16 cellular contexts compared by ENCODE assay signal in the genomic region with DNA sequence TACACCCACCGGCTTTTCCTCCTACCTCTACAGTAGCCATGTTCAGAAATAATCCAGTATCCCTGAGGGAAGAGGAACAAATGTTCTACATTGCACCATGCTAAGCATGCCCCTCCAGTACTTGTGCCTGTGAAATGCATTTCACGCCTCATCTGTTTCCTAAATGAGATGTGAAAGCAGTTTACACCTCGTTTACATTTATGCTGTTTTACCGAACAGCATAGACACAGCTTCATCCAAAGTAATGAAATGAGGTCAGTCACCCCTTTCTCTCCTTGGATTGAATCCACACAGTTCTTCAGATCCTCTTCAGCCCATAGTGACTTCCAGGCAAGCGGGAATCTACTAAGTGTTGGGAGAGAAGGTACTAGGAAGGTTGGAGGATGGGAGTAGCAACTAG.
"Had no signal": no experiment of that assay in that cellular context is flagged by ENCODE, and none has a peak within 500 bp of the region (broad histone marks: within the 10 kb centered on the region; RNA-seq: fewer than 3 reads in every experiment).

No MANE protein-coding gene starts in this region.

- H3K4me3 ChIP-seq: gastroesophageal sphincter, psoas muscle, sigmoid colon had no signal

- H3K4me1 ChIP-seq: gastroesophageal sphincter, psoas muscle, sigmoid colon had no signal

- H3K9me3 ChIP-seq: psoas muscle, sigmoid colon had no signal

- H3K27me3 ChIP-seq: brain microvascular endothelial cell, gastroesophageal sphincter, sigmoid colon had no signal

- H3K36me3 ChIP-seq: brain microvascular endothelial cell, gastroesophageal sphincter, sigmoid colon had no signal

- H3K27ac ChIP-seq: brain microvascular endothelial cell, gastroesophageal sphincter, psoas muscle, sigmoid colon had no signal

- DNase-seq: activated CD4-positive, alpha-beta memory T cell treated with anti-CD3 and anti-CD28 coated beads for 36 hours; activated gamma-delta T cell; activated naive CD8-positive, alpha-beta T cell treated with anti-CD3 and anti-CD28 coated beads for 36 hours; activated T-cell treated with anti-CD3 and anti-CD28 coated beads, Interleukin-2, amount 50 U/mL, for 48 hours; brain microvascular endothelial cell; cerebellar nuclear complex; effector memory CD8-positive, alpha-beta T cell; kidney; left ventricle myocardium superior; nephron progenitor cell; psoas muscle; sigmoid colon; stimulated activated CD4-positive, alpha-beta T cell treated with anti-CD3 and anti-CD28 coated beads, Interleukin-2, amount 100 ng/mL, for 24 hours; stimulated activated naive CD4-positive, alpha-beta T cell treated with Interleukin-2 at 50 U/mL for 16 hours had no signal

- ATAC-seq: activated CD4-positive, CD25-positive, alpha-beta regulatory T cell treated with anti-CD3 and anti-CD28 coated beads, Interleukin-2, amount 50 U/mL, for 24 hours; effector memory CD8-positive, alpha-beta T cell; gastroesophageal sphincter; left ventricle myocardium superior; psoas muscle had no signal
